ENCODE assay signal across 1 cellular context in genomic region chr4:93897559-93897958, GRCh38.
TF ChIP-seq lines count a peak whose summit lies in the region.

No MANE protein-coding gene starts in this region.

TF ChIP-seq in Ishikawa, 13 proteins besides CTCF, POLR2A, EP300 and RAD21 (continued from another document):
- no peak for TF ChIP-seq CREB1 (IDR thresholded peaks at IDR 0.05; ENCODE audit: low read depth)
- TF ChIP-seq ZBTB7A (IDR thresholded peaks at IDR 0.05; ENCODE audit: low read depth) = no peak
- no peak for TF ChIP-seq FOXM1 (IDR thresholded peaks at IDR 0.05; ENCODE audit: borderline replicate concordance, low read depth)
- TF ChIP-seq MAX (IDR thresholded peaks at IDR 0.05) = no peak
- TF ChIP-seq TCF12 (IDR thresholded peaks at IDR 0.05; ENCODE audit: low read depth) = no peak
- no peak for TF ChIP-seq CEBPB (IDR thresholded peaks at IDR 0.05)
- no peak for TF ChIP-seq EGR1 (IDR thresholded peaks at IDR 0.05)
